In the genomic region with DNA sequence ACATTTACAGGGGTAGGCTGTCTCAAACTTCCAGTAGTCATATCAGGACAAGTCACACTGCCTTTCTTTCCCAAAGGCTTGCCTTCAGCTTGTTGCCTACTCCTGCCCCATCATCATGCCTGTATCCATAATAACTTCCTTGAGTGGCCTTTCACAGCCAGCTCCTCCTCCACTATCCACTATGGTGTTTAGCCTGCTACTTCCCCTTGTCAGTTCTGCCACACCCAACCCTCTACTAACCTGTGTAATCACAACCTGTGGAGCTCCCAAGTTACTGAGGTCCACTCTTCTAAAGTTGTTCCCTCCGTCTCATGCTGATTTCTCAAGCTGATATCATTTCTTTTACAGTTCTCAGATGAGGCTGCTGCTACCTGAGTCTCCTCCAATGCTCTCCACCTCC, we compare ENCODE assay signal across 11 cellular contexts.
DNase-seq lines count a peak whose midpoint lies in the region; ATAC-seq and TF ChIP-seq lines count a peak whose summit lies in the region.
"Had no signal": no experiment of that assay in that cellular context is flagged by ENCODE, and none has a peak within 500 bp of the region (broad histone marks: within the 10 kb centered on the region; RNA-seq: fewer than 3 reads in every experiment).

No MANE protein-coding gene starts in this region.

- WGBS in mesendoderm (ENCODE audit: extremely low coverage, insufficient coverage, low lambda C conversion rate): no CpG with 5 or more reads among the region's 1 CpG

- no peak overlapping the region for H3K4me2 ChIP-seq in mesendoderm (ENCODE audit: low read length)

- no peak overlapping the region for H3K23ac ChIP-seq in mesendoderm (ENCODE audit: low read length)

- H4K8ac ChIP-seq in mesendoderm (ENCODE audit: low read depth, low read length): no peak overlapping the region

- TF ChIP-seq CTCF in colonic mucosa (IDR thresholded peaks at IDR 0.05) (no peak), mucosa of descending colon (IDR thresholded peaks at IDR 0.05) (no peak)

- no peak overlapping the region for H2BK120ac ChIP-seq in mesendoderm (ENCODE audit: low read depth, low read length)

- no peak overlapping the region for H3K56ac ChIP-seq in mesendoderm (ENCODE audit: low read length)

- H3K9ac ChIP-seq in colonic mucosa (ENCODE audit: low read depth in 2 of 2, low read length in 2 of 2): no peak overlapping the region
- no peak overlapping the region for H3K9ac ChIP-seq in mesendoderm (ENCODE audit: low read length)
- H3K9ac ChIP-seq: GM23248 had no signal

- H3K79me1 ChIP-seq in mesendoderm (ENCODE audit: low read length): no peaks in the 10 kb centered on the region

- H3K18ac ChIP-seq in mesendoderm (ENCODE audit: low read length): no peak overlapping the region

- H3K4me1 ChIP-seq in colonic mucosa (no peaks in the 10 kb centered on the region), mucosa of descending colon (ENCODE audit: low read depth) (no peaks in the 10 kb centered on the region), mesendoderm (ENCODE audit: control insufficient read depth, low read depth, low read length) (no peaks in the 10 kb centered on the region)

- no peak overlapping the region for H3K4ac ChIP-seq in mesendoderm (ENCODE audit: low read depth, low read length)

- H3K27me3 ChIP-seq in colonic mucosa (no peaks in the 10 kb centered on the region), mesendoderm (ENCODE audit: insufficient read depth, low read length, poor library complexity) (no peaks in the 10 kb centered on the region)

- peak; percentile 7 for DNase-seq in NCI-H2029 (lab: John Stamatoyannopoulos, UW)
- DNase-seq in NCI-H2029 treated with DMSO at 0.1 percent for 48 hours (lab: John Stamatoyannopoulos, UW): no peak
- peak; percentile 23 for DNase-seq in colonic mucosa
- peak in 1 of 3 donors; percentile 7 for DNase-seq in mucosa of descending colon
- no peak for DNase-seq in mesendoderm
- DNase-seq in NK-92 (lab: John Stamatoyannopoulos, UW; ENCODE audit: unreplicated experiment): no peak
- DNase-seq: CD4-positive, alpha-beta memory T cell; GM23248; H7 had no signal

- H4K5ac ChIP-seq in mesendoderm (ENCODE audit: low read length): no peak overlapping the region

- H3K9me3 ChIP-seq in colonic mucosa (no peaks in the 10 kb centered on the region), mucosa of descending colon (no peaks in the 10 kb centered on the region)

- intact Hi-C loops in colonic mucosa (cut with DNase I) (no loop called here), mucosa of descending colon (cut with DNase I, micrococcal nuclease) (no loop called here)

- ATAC-seq in mucosa of descending colon (peak; percentile 77), HG02884 (IDR thresholded peaks at IDR 0.05; ENCODE audit: unreplicated experiment) (no peak)

- H3K4me3 ChIP-seq in colonic mucosa: no peak overlapping the region
- H3K4me3 ChIP-seq in mucosa of descending colon: no peak overlapping the region
- H3K4me3 ChIP-seq in mesendoderm (ENCODE audit: low read length): no peak overlapping the region
- H3K4me3 ChIP-seq: GM23248 had no signal

- H2BK5ac ChIP-seq in mesendoderm (ENCODE audit: low read length): no peak overlapping the region

- H3K27ac ChIP-seq in colonic mucosa (no peak overlapping the region), mesendoderm (ENCODE audit: low read depth, low read length) (no peak overlapping the region)
- H3K27ac ChIP-seq: C4-2B, GM23248 had no signal

- H3K79me2 ChIP-seq in mesendoderm (ENCODE audit: control insufficient read depth, insufficient read depth, low read length): no peaks in the 10 kb centered on the region

- no peak overlapping the region for H2BK15ac ChIP-seq in mesendoderm (replicated peaks; ENCODE audit: low read depth)

- H3K36me3 ChIP-seq in colonic mucosa (no peaks in the 10 kb centered on the region), mucosa of descending colon (ENCODE audit: low read depth) (no peaks in the 10 kb centered on the region), mesendoderm (ENCODE audit: control insufficient read depth, insufficient read depth, low read length) (no peaks in the 10 kb centered on the region)

- H2AK5ac ChIP-seq in mesendoderm (ENCODE audit: low read length): no peak overlapping the region

Comparison
In these comparisons a context has a peak if more than half of its experiments do, and no peak if none do; other contexts are left out.
1. DNase-seq: peak in NCI-H2029 (single experiment) and colonic mucosa (single experiment); none in NCI-H2029 treated with DMSO at 0.1 percent for 48 hours (single experiment), mesendoderm (single experiment) and NK-92 (single experiment).